Comparison of ENCODE assay signal across 17 cellular contexts in the genomic region with DNA sequence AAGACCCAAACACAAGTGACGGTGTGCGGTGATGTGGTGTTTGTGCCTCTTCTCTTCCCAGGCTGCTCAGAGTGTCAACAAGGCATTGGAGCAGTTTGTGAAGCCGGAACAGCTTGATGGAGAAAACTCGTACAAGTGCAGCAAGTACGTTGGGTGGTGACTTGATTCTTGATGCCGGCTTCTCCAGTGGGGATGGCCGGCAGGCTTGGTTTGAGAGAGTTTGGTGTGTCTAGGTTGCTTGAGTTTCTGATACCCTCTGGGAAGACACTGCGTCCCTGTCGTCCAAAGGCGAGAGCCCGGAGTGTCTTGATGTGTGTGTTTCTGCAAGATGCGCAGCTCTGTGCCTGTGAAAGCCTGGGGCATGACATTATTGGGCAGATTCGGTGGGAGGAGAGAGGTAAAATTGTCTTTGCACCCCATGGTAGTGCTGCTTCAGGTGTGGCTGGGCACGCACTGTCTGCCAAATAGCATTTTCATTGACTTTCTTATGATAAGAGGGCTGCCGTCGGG.
"Had no signal": no experiment of that assay in that cellular context is flagged by ENCODE, and none has a peak within 500 bp of the region (broad histone marks: within the 10 kb centered on the region; RNA-seq: fewer than 3 reads in every experiment).

No MANE protein-coding gene starts in this region.

- H3K4me3 Mint-ChIP-seq: activated B cell treated with CpG ODN at 0.5 μM for 24 hours; activated naive CD8-positive, alpha-beta T cell; brain; mesothelial cell of epicardium; neural crest cell; stimulated activated memory B cell treated with anti-CD40 and anti-IgM and Interleukin-4, amounts not matched to agents 10 μg/mL and 1 μg/mL and 100 μg/mL, for 72 hours had no signal

- FAIRE-seq: islet of Langerhans, pancreas had no signal

- H3K4me3 ChIP-seq: colonic mucosa, lung, pancreas, tibial nerve had no signal

- H3K4me1 Mint-ChIP-seq: activated B cell treated with CpG ODN at 0.5 μM for 24 hours; brain; mesothelial cell of epicardium; neural crest cell; stimulated activated memory B cell treated with anti-CD40 and anti-IgM and Interleukin-4, amounts not matched to agents 10 μg/mL and 1 μg/mL and 100 μg/mL, for 72 hours had no signal

- H3K27ac ChIP-seq: colonic mucosa, pancreas, tibial nerve had no signal

- H3K4me1 ChIP-seq: colonic mucosa, pancreas, tibial nerve had no signal

- H3K9me3 ChIP-seq: colonic mucosa, pancreas, tibial nerve had no signal

- DNase-seq: activated B cell treated with CpG ODN at 0.5 μM for 24 hours; activated CD4-positive, alpha-beta T cell treated with anti-CD3 and anti-CD28 coated beads, Interleukin-2, amount 50 U/mL, for 4 hours; central memory CD4-positive, alpha-beta T cell; colonic mucosa; left colon; pancreas; retina; SW 1271 had no signal

- ATAC-seq: esophagus mucosa; left colon; pancreas; stimulated activated memory B cell treated with anti-CD40 and anti-IgM and Interleukin-4, amounts not matched to agents 10 μg/mL and 1 μg/mL and 100 μg/mL, for 72 hours had no signal

- H3K27me3 Mint-ChIP-seq: activated B cell treated with CpG ODN at 0.5 μM for 24 hours; activated naive CD8-positive, alpha-beta T cell; brain; stimulated activated memory B cell treated with anti-CD40 and anti-IgM and Interleukin-4, amounts not matched to agents 10 μg/mL and 1 μg/mL and 100 μg/mL, for 72 hours had no signal

- H3K9me3 Mint-ChIP-seq: activated B cell treated with CpG ODN at 0.5 μM for 24 hours; brain; mesothelial cell of epicardium; neural crest cell; stimulated activated memory B cell treated with anti-CD40 and anti-IgM and Interleukin-4, amounts not matched to agents 10 μg/mL and 1 μg/mL and 100 μg/mL, for 72 hours had no signal

- H3K27me3 ChIP-seq: colonic mucosa, pancreas, tibial nerve had no signal

- H3K27ac Mint-ChIP-seq: activated B cell treated with CpG ODN at 0.5 μM for 24 hours; activated naive CD8-positive, alpha-beta T cell; brain; mesothelial cell of epicardium; stimulated activated memory B cell treated with anti-CD40 and anti-IgM and Interleukin-4, amounts not matched to agents 10 μg/mL and 1 μg/mL and 100 μg/mL, for 72 hours had no signal
